In the genomic region with DNA sequence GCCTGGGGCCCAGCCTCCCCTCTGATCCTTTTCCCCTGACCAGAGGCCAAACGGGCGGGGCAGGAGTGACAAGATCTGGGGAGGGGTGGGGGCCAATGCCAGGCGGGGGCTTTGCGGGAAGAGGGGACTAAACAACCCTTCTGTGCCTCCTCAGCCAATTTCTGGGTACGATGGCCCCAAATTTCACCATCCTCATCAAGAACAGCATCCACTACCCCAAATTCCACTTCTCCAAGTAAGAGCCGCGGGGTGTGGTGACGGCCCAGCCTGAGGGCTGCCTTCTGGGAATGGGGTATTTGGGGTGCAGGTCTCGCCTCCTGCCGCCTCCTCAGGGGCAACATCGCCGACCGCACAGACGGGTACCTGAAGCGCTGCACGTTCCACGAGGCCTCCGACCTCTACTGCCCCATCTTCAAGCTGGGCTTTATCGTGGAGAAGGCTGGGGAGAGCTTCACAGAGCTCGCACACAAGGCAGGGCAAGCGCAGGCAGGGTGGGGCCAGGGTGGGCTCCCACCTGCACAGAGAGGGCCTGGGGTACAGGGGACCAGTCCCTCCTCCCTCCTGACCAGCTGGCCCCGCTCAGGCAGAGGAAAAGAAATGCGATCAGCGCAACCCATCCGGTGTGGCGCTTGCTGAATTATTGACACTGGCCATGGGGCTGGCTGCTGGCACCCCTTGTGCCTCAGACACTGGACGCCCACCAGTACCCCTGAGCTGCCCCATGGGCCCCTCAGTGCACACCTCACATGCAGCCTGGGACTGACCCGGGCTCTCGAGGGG, we compare ENCODE assay signal across 24 cellular contexts. TPM values are rescaled to one million over a fixed set of nuclear protein-coding genes. Genes with fewer than 3 reads are reported as not detected.
"Had no signal": no experiment of that assay in that cellular context is flagged by ENCODE, and none has a peak within 500 bp of the region (broad histone marks: within the 10 kb centered on the region; RNA-seq: fewer than 3 reads in every experiment).

No MANE protein-coding gene starts in this region.

- DNase-seq: activated CD4-positive, alpha-beta T cell treated with anti-CD3 and anti-CD28 coated beads, Interleukin-2, amount 10 ng/mL, durations not matched to agents 7 days and 5 days; activated CD8-positive, alpha-beta memory T cell treated with anti-CD3 and anti-CD28 coated beads for 24 hours; activated CD8-positive, alpha-beta memory T cell treated with anti-CD3 and anti-CD28 coated beads, Interleukin-2, amount 50 U/mL, for 48 hours; activated effector memory CD4-positive, alpha-beta T cell treated with Interleukin-2 at 50 U/mL for 16 hours; activated naive CD4-positive, alpha-beta T cell treated with anti-CD3 and anti-CD28 coated beads, Interleukin-2, amount 10 ng/mL, durations not matched to agents 7 days and 5 days; activated T-cell treated with anti-CD3 and anti-CD28 coated beads, Interleukin-2, amount 50 U/mL, for 48 hours; adrenal gland; cerebellar nuclear complex; effector CD4-positive, alpha-beta T cell; hypothalamus; testis had no signal

- H3K27ac ChIP-seq: adrenal gland, breast epithelium, psoas muscle, skin epidermis, testis, upper lobe of left lung had no signal

- H3K9me3 ChIP-seq: adrenal gland, testis had no signal

- H3K27ac Mint-ChIP-seq: activated CD4-positive, alpha-beta T cell treated with anti-CD3 and anti-CD28 coated beads, Interleukin-2, amount 10 ng/mL, durations not matched to agents 7 days and 5 days; activated naive CD4-positive, alpha-beta T cell treated with anti-CD3 and anti-CD28 coated beads, Interleukin-2, amount 10 ng/mL, durations not matched to agents 7 days and 5 days; mesothelial cell of epicardium had no signal

- H3K27me3 ChIP-seq: testis had no signal

- H3K4me3 Mint-ChIP-seq: activated CD4-positive, alpha-beta T cell treated with anti-CD3 and anti-CD28 coated beads, Interleukin-2, amount 10 ng/mL, durations not matched to agents 7 days and 5 days; activated naive CD4-positive, alpha-beta T cell treated with anti-CD3 and anti-CD28 coated beads, Interleukin-2, amount 10 ng/mL, durations not matched to agents 7 days and 5 days; mesothelial cell of epicardium had no signal

- ATAC-seq: left lobe of liver, psoas muscle, right cardiac atrium had no signal

- H3K4me3 ChIP-seq: adrenal gland, breast epithelium, psoas muscle, skin epidermis, testis, upper lobe of left lung had no signal

- H3K36me3 ChIP-seq: breast epithelium had no signal

RNA-seq across cellular contexts. Expression of a gene that starts 1.7 kb away (rescaled TPM):
- total RNA-seq: activated CD4-positive, alpha-beta T cell treated with anti-CD3 and anti-CD28 coated beads, Interleukin-2, amount 10 ng/mL, durations not matched to agents 7 days and 5 days; astrocyte; frontal cortex; left lobe of liver; lung microvascular endothelial cell; osteocyte; psoas muscle; right cardiac atrium had no signal
- polyA plus RNA-seq: keratinocyte, neural cell, right cardiac atrium had no signal

RNA-seq across cellular contexts. Expression of a gene that starts 9.9 kb away (rescaled TPM):
- total RNA-seq: activated CD4-positive, alpha-beta T cell treated with anti-CD3 and anti-CD28 coated beads, Interleukin-2, amount 10 ng/mL, durations not matched to agents 7 days and 5 days; astrocyte; frontal cortex; mesothelial cell of epicardium; osteocyte; right cardiac atrium had no signal
- polyA plus RNA-seq: keratinocyte, neural cell, right cardiac atrium had no signal
